8 cellular contexts compared by ENCODE assay signal in genomic region chr20:5065489-5066383, GRCh38. TPM values are rescaled to one million over a fixed set of nuclear protein-coding genes. Genes with fewer than 3 reads are reported as not detected.
DNase-seq lines count a peak whose midpoint lies in the region; ATAC-seq and TF ChIP-seq lines count a peak whose summit lies in the region.

No MANE protein-coding gene starts in this region.

- DNase-seq in ACHN (peak; percentile 96), HT1080 (ENCODE audit: low read depth) (peak; percentile 99), astrocyte of the spinal cord (ENCODE audit: low read depth, low spot score) (peak; percentile 94), left colon (peak in 1 of 2 donors; percentile 41), hippocampal formation (lab: John Stamatoyannopoulos, UW) (no peak), SHP77 (lab: John Stamatoyannopoulos, UW) (no peak), NAMALWA (ENCODE audit: low spot score) (no peak), NCI-H187 treated with DMSO at 0.1 percent for 48 hours (lab: John Stamatoyannopoulos, UW) (no peak)

- H3K4me3 ChIP-seq in astrocyte of the spinal cord (ENCODE audit: low read depth, low read length): no peak overlapping the region

- in situ Hi-C loops in ACHN (cut with HindIII; ENCODE audit: low pct_ligation_motif_present, low pct_unique_long_range_greater_than_20kb, low sequenced_read_pairs) (no loop called here), astrocyte of the spinal cord (cut with HindIII; ENCODE audit: low sequenced_read_pairs) (no loop called here)

- ATAC-seq in left colon: peak; percentile 79

- no peak for TF ChIP-seq CTCF in astrocyte of the spinal cord (IDR thresholded peaks at IDR 0.05; ENCODE audit: low read depth, low read length)

- intact Hi-C loops in left colon (cut with DNase I, micrococcal nuclease): no loop called here

RNA-seq across cellular contexts. Expression of gene TMEM230, which starts 47.1 kb away (rescaled TPM):
- total RNA-seq in HT1080 (2014; rRNA removed; shearing (Covaris generic)): 141 and 212 TPM in 2 replicates
- 242 and 274 TPM in 2 replicates for polyA plus RNA-seq in HT1080 (2015; cell fraction: cytosol; rRNA removed)
- 76.5 and 82.8 TPM in 2 replicates for polyA plus RNA-seq in HT1080 (2015; cell fraction: nucleus; rRNA removed)
- total RNA-seq in left colon: 10 to 100 TPM; 64.3 to 81.4 TPM

RNA-seq across cellular contexts. Expression of gene PCNA, which starts 54.0 kb away (rescaled TPM):
- total RNA-seq in HT1080 (2014; rRNA removed; shearing (Covaris generic)): 364 and 457 TPM in 2 replicates
- polyA plus RNA-seq in HT1080 (2015; cell fraction: cytosol; rRNA removed): 304 and 321 TPM in 2 replicates
- 268 and 325 TPM in 2 replicates for polyA plus RNA-seq in HT1080 (2015; cell fraction: nucleus; rRNA removed)
- 10 to 100 TPM; 47.9 to 61.5 TPM for total RNA-seq in left colon

Comparison
In these comparisons a context has a peak if more than half of its experiments do, and no peak if none do; other contexts are left out.
1. DNase-seq: peak in ACHN (single experiment), HT1080 (single experiment) and astrocyte of the spinal cord (single experiment); none in hippocampal formation (0 of 2), SHP77 (0 of 2), NAMALWA (single experiment) and NCI-H187 treated with DMSO at 0.1 percent for 48 hours (single experiment).